Comparison of ENCODE assay signal across 23 cellular contexts in genomic region chr2:2642906-2643890, GRCh38.
DNase-seq lines count a peak whose midpoint lies in the region; ATAC-seq and TF ChIP-seq lines count a peak whose summit lies in the region.
"Had no signal": no experiment of that assay in that cellular context is flagged by ENCODE, and none has a peak within 500 bp of the region (broad histone marks: within the 10 kb centered on the region; RNA-seq: fewer than 3 reads in every experiment).

No MANE protein-coding gene starts in this region.

- POLR2A ChIA-PET in SK-N-SH (lab: Yijun Ruan, JAX) = no interaction called here

- no peak for TF ChIP-seq CTCF in SK-N-SH (IDR thresholded peaks at IDR 0.05)
- TF ChIP-seq CTCF in omental fat pad (IDR thresholded peaks at IDR 0.05) = no peak

- no peak overlapping the region for H3K4me3 ChIP-seq in SK-N-SH (ENCODE audit: low read depth in 2 of 2, low read length in 1 of 2)
- H3K4me3 ChIP-seq: GM12878, SJCRH30 had no signal

- no peak overlapping the region for H3K9ac ChIP-seq in SK-N-SH

- ATAC-seq in SK-N-SH treated with all-trans-retinoic acid at 6 μM for 48 hours = no peak
- no peak for ATAC-seq in left lobe of liver
- ATAC-seq in omental fat pad (ENCODE audit: low FRiP score) = no peak
- ATAC-seq: GM12878, PC-3 had no signal

- H3K79me2 ChIP-seq in SK-N-SH (ENCODE audit: insufficient read depth) = no peaks in the 10 kb centered on the region

- no peak overlapping the region for H2AFZ ChIP-seq in SK-N-SH (ENCODE audit: low read depth)

- no peak for TF ChIP-seq RAD21 in SK-N-SH (IDR thresholded peaks at IDR 0.05; ENCODE audit: low read length)

- peaks cover 3% of the 10 kb centered on the region; the same call in 1 of the 2 replicates for H3K9me3 ChIP-seq in SK-N-SH
- H3K9me3 ChIP-seq: BE2C, SJCRH30 had no signal

- H3K27ac ChIP-seq in SK-N-SH (ENCODE audit: low read depth in 2 of 2, low read length in 1 of 2) = no peak overlapping the region
- H3K27ac ChIP-seq: RWPE1, SJCRH30 had no signal

- DNase-seq in SK-N-SH (peak; percentile 64), NCI-H1694 treated with DMSO at 0.1 percent for 48 hours (lab: John Stamatoyannopoulos, UW) (peak; percentile 29), left lobe of liver (ENCODE audit: low spot score) (peak; percentile 32), putamen (ENCODE audit: low spot score) (peak; percentile 52), omental fat pad (ENCODE audit: low spot score) (no peak), NCI-H2227 treated with DMSO at 0.1 percent for 48 hours (lab: John Stamatoyannopoulos, UW) (no peak)
- DNase-seq in activated CD4-positive, alpha-beta T cell treated with anti-CD3 and anti-CD28 coated beads, Interleukin-2, amount 50 U/mL, for 1 hour = no peak
- DNase-seq: 8988T; BE2C; CD4-positive, alpha-beta memory T cell; DND-41; GDM1; H7; Kasumi-1; MM.1S; NCI-H1092 treated with DMSO at 0.1 percent for 48 hours; NCI-H446 treated with DMSO at 0.1 percent for 48 hours; NCI-H774; PC-3; SJCRH30 had no signal

- no peaks in the 10 kb centered on the region; a peak in 1 of 4 replicates for H3K4me1 ChIP-seq in SK-N-SH (ENCODE audit: control insufficient read depth in 1 of 2, insufficient read depth in 2 of 2, low read depth in 1 of 2, low read length in 1 of 2)
- H3K4me1 ChIP-seq: BE2C, SJCRH30 had no signal

- no peak for TF ChIP-seq EP300 in SK-N-SH (IDR thresholded peaks at IDR 0.05; ENCODE audit: borderline replicate concordance in 1 of 2, low read depth in 1 of 2, low read length in 1 of 2)

- H3K4me2 ChIP-seq in SK-N-SH = no peak overlapping the region

- no peaks in the 10 kb centered on the region for H3K27me3 ChIP-seq in SK-N-SH (ENCODE audit: insufficient read depth)
- H3K27me3 ChIP-seq: BE2C, SJCRH30 had no signal

- no peaks in the 10 kb centered on the region for H3F3A ChIP-seq in SK-N-SH (replicated peaks; ENCODE audit: insufficient read depth)

- 66% methylated on average over 18 of the region's 29 CpGs for WGBS in SK-N-SH (ENCODE audit: low lambda C conversion rate)

- H3K9me2 ChIP-seq in SK-N-SH = no peaks in the 10 kb centered on the region

- CTCF ChIA-PET in SK-N-SH (lab: Yijun Ruan, JAX) = no interaction called here

- no peaks in the 10 kb centered on the region for H3K36me3 ChIP-seq in SK-N-SH (replicated peaks in 1 of 2; ENCODE audit: control insufficient read depth in 1 of 2, insufficient read depth in 2 of 2, low read length in 1 of 2)
- H3K36me3 ChIP-seq: BE2C, SJCRH30 had no signal

- H4K20me1 ChIP-seq in SK-N-SH (ENCODE audit: insufficient read depth) = no peaks in the 10 kb centered on the region

TF ChIP-seq in SK-N-SH, 30 proteins besides CTCF, POLR2A, EP300 and RAD21:
- TF ChIP-seq FOXJ3 (CRISPR knock-in tag; IDR thresholded peaks at IDR 0.05) (no peak), YY1 (IDR thresholded peaks at IDR 0.05; ENCODE audit: low read depth) (no peak), TAF1 (IDR thresholded peaks at IDR 0.05; ENCODE audit: borderline replicate concordance, low read depth, low read length) (no peak), TCF12 (IDR thresholded peaks at IDR 0.05) (no peak), FOXM1 (IDR thresholded peaks at IDR 0.05; ENCODE audit: low read depth) (no peak), NRF1 (IDR thresholded peaks at IDR 0.05; ENCODE audit: low read depth, low read length) (no peak), TEAD4 (IDR thresholded peaks at IDR 0.05; ENCODE audit: borderline replicate concordance, insufficient read depth) (no peak), MEF2A (IDR thresholded peaks at IDR 0.05; ENCODE audit: borderline replicate concordance, low read depth) (no peak)
- TF ChIP-seq, protein P1, sequence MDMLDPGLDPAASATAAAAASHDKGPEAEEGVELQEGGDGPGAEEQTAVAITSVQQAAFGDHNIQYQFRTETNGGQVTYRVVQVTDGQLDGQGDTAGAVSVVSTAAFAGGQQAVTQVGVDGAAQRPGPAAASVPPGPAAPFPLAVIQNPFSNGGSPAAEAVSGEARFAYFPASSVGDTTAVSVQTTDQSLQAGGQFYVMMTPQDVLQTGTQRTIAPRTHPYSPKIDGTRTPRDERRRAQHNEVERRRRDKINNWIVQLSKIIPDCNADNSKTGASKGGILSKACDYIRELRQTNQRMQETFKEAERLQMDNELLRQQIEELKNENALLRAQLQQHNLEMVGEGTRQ (IDR thresholded peaks at IDR 0.05; ENCODE audit: borderline replicate concordance, low read depth, low read length) = no peak

TF ChIP-seq in SK-N-SH treated with all-trans-retinoic acid at 6 μM for 48 hours, 23 proteins besides CTCF, POLR2A, EP300 and RAD21:
- TF ChIP-seq ZFP3 (CRISPR knock-in tag; IDR thresholded peaks at IDR 0.05) = no peak
- no peak for TF ChIP-seq CSDC2 (CRISPR knock-in tag; IDR thresholded peaks at IDR 0.05)

Comparison
In these comparisons a context has a peak if more than half of its experiments do, and no peak if none do; other contexts are left out.
1. DNase-seq: peak in SK-N-SH (single experiment), NCI-H1694 treated with DMSO at 0.1 percent for 48 hours (single experiment), left lobe of liver (single experiment) and putamen (single experiment); none in omental fat pad (single experiment), NCI-H2227 treated with DMSO at 0.1 percent for 48 hours (single experiment) and activated CD4-positive, alpha-beta T cell treated with anti-CD3 and anti-CD28 coated beads, Interleukin-2, amount 50 U/mL, for 1 hour (single experiment).